In the genomic region with DNA sequence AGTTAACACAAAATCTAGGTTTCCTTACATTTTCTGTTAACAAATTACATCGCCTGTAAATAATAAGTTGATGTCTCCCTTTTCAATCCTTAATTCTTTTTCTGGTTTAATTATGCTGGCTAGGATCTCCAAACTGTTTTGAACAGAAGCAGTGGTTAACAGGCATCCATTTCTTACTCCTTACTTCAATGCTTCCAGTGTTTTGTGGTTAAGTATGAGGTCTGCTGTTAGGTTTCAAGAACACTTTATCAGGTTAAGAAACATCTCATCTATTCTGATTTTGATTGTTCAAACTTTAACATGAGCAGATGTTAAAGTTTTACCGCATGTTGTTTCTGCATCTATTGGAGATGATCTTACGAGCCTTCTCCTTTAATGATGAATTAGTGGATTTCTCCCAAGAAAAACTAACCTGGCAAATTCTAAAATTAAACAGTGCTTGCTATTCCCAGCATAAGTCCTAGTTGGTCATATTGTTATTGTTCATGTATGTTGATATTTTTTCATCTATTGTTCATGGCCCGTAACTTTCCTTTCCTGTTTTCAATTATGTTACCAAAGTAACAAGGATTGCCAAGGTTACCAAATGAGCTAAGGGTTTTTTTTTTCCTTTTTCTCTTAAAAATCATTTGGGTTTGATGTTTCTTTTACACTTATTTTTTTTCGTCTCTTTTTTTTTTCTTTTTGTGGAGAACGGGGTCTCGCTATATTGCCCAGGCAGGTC, we compare ENCODE assay signal across 1 cellular context.
TF ChIP-seq lines count a peak whose summit lies in the region.

No MANE protein-coding gene starts in this region.

TF ChIP-seq in endothelial cell of umbilical vein, 7 proteins besides CTCF, POLR2A, EP300 and RAD21:
- TF ChIP-seq MYC (IDR thresholded peaks at IDR 0.05; ENCODE audit: low read depth, low read length), result no peak
- TF ChIP-seq, protein P1, sequence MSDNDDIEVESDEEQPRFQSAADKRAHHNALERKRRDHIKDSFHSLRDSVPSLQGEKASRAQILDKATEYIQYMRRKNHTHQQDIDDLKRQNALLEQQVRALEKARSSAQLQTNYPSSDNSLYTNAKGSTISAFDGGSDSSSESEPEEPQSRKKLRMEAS (IDR thresholded peaks at IDR 0.05; ENCODE audit: insufficient read depth, insufficient read length), result no peak
- TF ChIP-seq JUN (IDR thresholded peaks at IDR 0.05; ENCODE audit: borderline replicate concordance, insufficient read depth, insufficient read length, low read depth), result no peak
- TF ChIP-seq FOS (IDR thresholded peaks at IDR 0.05; ENCODE audit: borderline replicate concordance, insufficient read depth, low read length), result no peak
- TF ChIP-seq EZH2 (IDR thresholded peaks at IDR 0.05; ENCODE audit: borderline replicate concordance, low read depth, low read length, severe bottlenecking), result no peak
- TF ChIP-seq GATA2 (IDR thresholded peaks at IDR 0.05; ENCODE audit: insufficient read depth, insufficient read length, low read depth, low read length), result no peak
- no peak for TF ChIP-seq POLR2AphosphoS5 (IDR thresholded peaks at IDR 0.05; ENCODE audit: insufficient read depth, low read depth, low read length)
